In the genomic region with DNA sequence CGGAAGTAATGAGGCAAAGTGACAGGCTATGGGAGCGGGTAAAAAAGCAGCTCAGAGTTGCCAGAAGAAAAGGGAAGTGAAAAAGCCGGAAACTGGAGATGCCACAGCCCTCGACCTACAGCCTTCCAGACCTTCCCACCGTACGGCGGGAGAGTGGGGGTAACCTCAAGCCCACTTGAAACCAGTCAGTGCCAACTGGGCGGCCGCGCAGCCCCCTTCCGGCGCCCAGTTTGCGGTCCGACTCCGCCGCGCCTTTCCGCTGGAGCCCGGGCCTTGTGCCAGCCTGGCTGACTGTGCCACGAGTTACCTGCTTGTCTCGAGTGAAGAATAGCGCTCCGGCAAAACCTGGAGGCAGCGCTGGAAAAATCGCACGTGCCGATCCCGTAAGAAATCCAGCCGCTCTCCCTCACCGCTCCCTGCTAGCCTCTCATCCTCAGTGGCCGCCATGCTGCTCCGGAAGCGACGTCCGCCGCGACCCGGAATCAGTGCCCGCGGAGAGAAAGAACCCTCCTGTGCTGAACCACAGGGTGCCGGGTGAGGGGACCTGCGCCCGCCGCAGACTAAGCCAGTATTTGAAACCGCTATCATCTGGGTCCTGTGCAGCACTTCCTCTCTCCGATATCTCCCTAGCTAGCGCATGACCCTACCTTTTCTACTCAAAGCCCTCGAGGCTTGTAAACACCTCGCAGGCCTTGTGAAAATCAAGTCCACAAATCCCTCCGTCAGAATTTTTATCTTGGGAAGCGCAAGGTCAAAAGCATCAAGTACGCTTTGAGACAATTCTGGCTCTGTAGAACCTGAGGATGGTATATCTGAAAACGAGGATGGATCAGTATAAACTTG, we compare ENCODE assay signal across 1 cellular context.
TF ChIP-seq lines count a peak whose summit lies in the region.

A gene (minus strand): TSS at position 473 of the 843 bp plus-strand sequence. CDS start 26 bp downstream, at position 447.

TF ChIP-seq in HepG2, 621 proteins besides CTCF, POLR2A, EP300 and RAD21 (continued from another document and continues in another):
- TF ChIP-seq SPEN (CRISPR knock-in tag; IDR thresholded peaks at IDR 0.05; ENCODE audit: low read depth) (peak; percentile 88), ZFP1 (CRISPR knock-in tag; IDR thresholded peaks at IDR 0.05) (no peak), FOXA3 (CRISPR knock-in tag; IDR thresholded peaks at IDR 0.05) (no peak; the same call in 1 of the 2 replicates), ZNF615 (CRISPR knock-in tag; IDR thresholded peaks at IDR 0.05; ENCODE audit: borderline replicate concordance) (peak; percentile 40; the same call in 1 of the 2 replicates), JUN (CRISPR knock-in tag; IDR thresholded peaks at IDR 0.05) (no peak), CENPT (CRISPR knock-in tag; IDR thresholded peaks at IDR 0.05; ENCODE audit: low read depth) (no peak), ZNF83 (CRISPR knock-in tag; IDR thresholded peaks at IDR 0.05; ENCODE audit: borderline replicate concordance) (no peak), ZC3H13 (CRISPR knock-in tag; IDR thresholded peaks at IDR 0.05) (no peak), ZNF432 (CRISPR knock-in tag; IDR thresholded peaks at IDR 0.05; ENCODE audit: borderline replicate concordance) (no peak; the same call in 1 of the 2 replicates), MTF2 (CRISPR knock-in tag; IDR thresholded peaks at IDR 0.05; ENCODE audit: borderline replicate concordance) (peak; percentile 87), ZNF781 (CRISPR knock-in tag; IDR thresholded peaks at IDR 0.05; ENCODE audit: borderline replicate concordance, not compliant biosample characterization) (peak; percentile 65), ZMYM4 (CRISPR knock-in tag; IDR thresholded peaks at IDR 0.05) (peak; percentile 83), ETV5 (CRISPR knock-in tag; IDR thresholded peaks at IDR 0.05; ENCODE audit: borderline replicate concordance) (peak; percentile 80), ZFP62 (CRISPR knock-in tag; IDR thresholded peaks at IDR 0.05) (no peak), KLF6 (CRISPR knock-in tag; IDR thresholded peaks at IDR 0.05) (0 out of 2 replicates have a peak, but pooled peaks have one; percentile 39), PCBP1 (IDR thresholded peaks at IDR 0.05; ENCODE audit: borderline replicate concordance, low read depth, low read length) (no peak), TAF1 (CRISPR knock-in tag; IDR thresholded peaks at IDR 0.05) (peak; percentile 97), SP5 (CRISPR knock-in tag; IDR thresholded peaks at IDR 0.05; ENCODE audit: borderline replicate concordance, low read depth) (no peak), ZNF766 (CRISPR knock-in tag; IDR thresholded peaks at IDR 0.05; ENCODE audit: borderline replicate concordance) (peak; percentile 34; the same call in 1 of the 2 replicates), ZNF235 (CRISPR knock-in tag; IDR thresholded peaks at IDR 0.05; ENCODE audit: borderline replicate concordance) (no peak), SRSF9 (IDR thresholded peaks at IDR 0.05; ENCODE audit: borderline replicate concordance, insufficient read depth, low read depth, low read length, poor library complexity, severe bottlenecking) (no peak), ZNF550 (CRISPR knock-in tag; IDR thresholded peaks at IDR 0.05; ENCODE audit: borderline replicate concordance) (no peak), ATF1 (CRISPR knock-in tag; IDR thresholded peaks at IDR 0.05) (peak; percentile 86), TP53 (CRISPR knock-in tag; conservative IDR thresholded peaks at IDR 0.05) (0 out of 2 replicates have a peak, but pooled peaks have one; percentile 30), ZBTB20 (CRISPR knock-in tag; IDR thresholded peaks at IDR 0.05; ENCODE audit: borderline replicate concordance, low read depth) (no peak; the same call in 1 of the 2 replicates), RXRB (CRISPR knock-in tag; IDR thresholded peaks at IDR 0.05; ENCODE audit: borderline replicate concordance) (no peak), SNRNP70 (IDR thresholded peaks at IDR 0.05; ENCODE audit: low read depth, low read length) (no peak), ZNF562 (CRISPR knock-in tag; IDR thresholded peaks at IDR 0.05; ENCODE audit: borderline replicate concordance) (no peak), ZNF34 (CRISPR knock-in tag; IDR thresholded peaks at IDR 0.05; ENCODE audit: borderline replicate concordance) (no peak), SAP130 (CRISPR knock-in tag; IDR thresholded peaks at IDR 0.05; ENCODE audit: low read depth) (peak; percentile 87), ZNF891 (CRISPR knock-in tag; IDR thresholded peaks at IDR 0.05) (peak; percentile 82; the same call in 1 of the 2 replicates), POLR2G (IDR thresholded peaks at IDR 0.05; ENCODE audit: low read depth, low read length) (peak; percentile 97), MAFG (CRISPR knock-in tag; IDR thresholded peaks at IDR 0.05) (no peak), PHB2 (IDR thresholded peaks at IDR 0.05; ENCODE audit: partially characterized antibody) (no peak), TBL1XR1 (IDR thresholded peaks at IDR 0.05; ENCODE audit: borderline replicate concordance, low read length, partially characterized antibody) (peak; percentile 39), ZIK1 (CRISPR knock-in tag; IDR thresholded peaks at IDR 0.05; ENCODE audit: borderline replicate concordance, low read depth) (peak; percentile 75; the same call in 1 of the 2 replicates), ZFP37 (CRISPR knock-in tag; IDR thresholded peaks at IDR 0.05; ENCODE audit: borderline replicate concordance) (peak; percentile 30; the same call in 1 of the 2 replicates)
- TF ChIP-seq, protein P1, sequence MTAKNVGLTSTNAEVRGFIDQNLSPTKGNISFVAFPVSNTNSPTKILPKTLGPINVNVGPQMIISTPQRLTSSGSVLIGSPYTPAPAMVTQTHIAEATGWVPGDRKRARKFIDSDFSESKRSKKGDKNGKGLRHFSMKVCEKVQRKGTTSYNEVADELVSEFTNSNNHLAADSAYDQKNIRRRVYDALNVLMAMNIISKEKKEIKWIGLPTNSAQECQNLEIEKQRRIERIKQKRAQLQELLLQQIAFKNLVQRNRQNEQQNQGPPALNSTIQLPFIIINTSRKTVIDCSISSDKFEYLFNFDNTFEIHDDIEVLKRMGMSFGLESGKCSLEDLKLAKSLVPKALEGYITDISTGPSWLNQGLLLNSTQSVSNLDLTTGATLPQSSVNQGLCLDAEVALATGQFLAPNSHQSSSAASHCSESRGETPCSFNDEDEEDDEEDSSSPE (CRISPR knock-in tag; IDR thresholded peaks at IDR 0.05) = peak; percentile 40; the same call in 1 of the 2 replicates
- TF ChIP-seq, protein P2, sequence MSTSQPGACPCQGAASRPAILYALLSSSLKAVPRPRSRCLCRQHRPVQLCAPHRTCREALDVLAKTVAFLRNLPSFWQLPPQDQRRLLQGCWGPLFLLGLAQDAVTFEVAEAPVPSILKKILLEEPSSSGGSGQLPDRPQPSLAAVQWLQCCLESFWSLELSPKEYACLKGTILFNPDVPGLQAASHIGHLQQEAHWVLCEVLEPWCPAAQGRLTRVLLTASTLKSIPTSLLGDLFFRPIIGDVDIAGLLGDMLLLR (CRISPR knock-in tag; IDR thresholded peaks at IDR 0.05) = peak; percentile 64; the same call in 1 of the 2 replicates
- TF ChIP-seq, protein P3, sequence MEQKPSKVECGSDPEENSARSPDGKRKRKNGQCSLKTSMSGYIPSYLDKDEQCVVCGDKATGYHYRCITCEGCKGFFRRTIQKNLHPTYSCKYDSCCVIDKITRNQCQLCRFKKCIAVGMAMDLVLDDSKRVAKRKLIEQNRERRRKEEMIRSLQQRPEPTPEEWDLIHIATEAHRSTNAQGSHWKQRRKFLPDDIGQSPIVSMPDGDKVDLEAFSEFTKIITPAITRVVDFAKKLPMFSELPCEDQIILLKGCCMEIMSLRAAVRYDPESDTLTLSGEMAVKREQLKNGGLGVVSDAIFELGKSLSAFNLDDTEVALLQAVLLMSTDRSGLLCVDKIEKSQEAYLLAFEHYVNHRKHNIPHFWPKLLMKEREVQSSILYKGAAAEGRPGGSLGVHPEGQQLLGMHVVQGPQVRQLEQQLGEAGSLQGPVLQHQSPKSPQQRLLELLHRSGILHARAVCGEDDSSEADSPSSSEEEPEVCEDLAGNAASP (CRISPR knock-in tag; IDR thresholded peaks at IDR 0.05; ENCODE audit: borderline replicate concordance) = peak; percentile 35; the same call in 1 of the 2 replicates
- TF ChIP-seq, protein P4, sequence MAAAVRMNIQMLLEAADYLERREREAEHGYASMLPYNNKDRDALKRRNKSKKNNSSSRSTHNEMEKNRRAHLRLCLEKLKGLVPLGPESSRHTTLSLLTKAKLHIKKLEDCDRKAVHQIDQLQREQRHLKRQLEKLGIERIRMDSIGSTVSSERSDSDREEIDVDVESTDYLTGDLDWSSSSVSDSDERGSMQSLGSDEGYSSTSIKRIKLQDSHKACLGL (CRISPR knock-in tag; IDR thresholded peaks at IDR 0.05) = peak; percentile 80
- TF ChIP-seq, protein P5, sequence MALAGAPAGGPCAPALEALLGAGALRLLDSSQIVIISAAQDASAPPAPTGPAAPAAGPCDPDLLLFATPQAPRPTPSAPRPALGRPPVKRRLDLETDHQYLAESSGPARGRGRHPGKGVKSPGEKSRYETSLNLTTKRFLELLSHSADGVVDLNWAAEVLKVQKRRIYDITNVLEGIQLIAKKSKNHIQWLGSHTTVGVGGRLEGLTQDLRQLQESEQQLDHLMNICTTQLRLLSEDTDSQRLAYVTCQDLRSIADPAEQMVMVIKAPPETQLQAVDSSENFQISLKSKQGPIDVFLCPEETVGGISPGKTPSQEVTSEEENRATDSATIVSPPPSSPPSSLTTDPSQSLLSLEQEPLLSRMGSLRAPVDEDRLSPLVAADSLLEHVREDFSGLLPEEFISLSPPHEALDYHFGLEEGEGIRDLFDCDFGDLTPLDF (CRISPR knock-in tag; IDR thresholded peaks at IDR 0.05) = peak; percentile 69
- TF ChIP-seq, protein P6, sequence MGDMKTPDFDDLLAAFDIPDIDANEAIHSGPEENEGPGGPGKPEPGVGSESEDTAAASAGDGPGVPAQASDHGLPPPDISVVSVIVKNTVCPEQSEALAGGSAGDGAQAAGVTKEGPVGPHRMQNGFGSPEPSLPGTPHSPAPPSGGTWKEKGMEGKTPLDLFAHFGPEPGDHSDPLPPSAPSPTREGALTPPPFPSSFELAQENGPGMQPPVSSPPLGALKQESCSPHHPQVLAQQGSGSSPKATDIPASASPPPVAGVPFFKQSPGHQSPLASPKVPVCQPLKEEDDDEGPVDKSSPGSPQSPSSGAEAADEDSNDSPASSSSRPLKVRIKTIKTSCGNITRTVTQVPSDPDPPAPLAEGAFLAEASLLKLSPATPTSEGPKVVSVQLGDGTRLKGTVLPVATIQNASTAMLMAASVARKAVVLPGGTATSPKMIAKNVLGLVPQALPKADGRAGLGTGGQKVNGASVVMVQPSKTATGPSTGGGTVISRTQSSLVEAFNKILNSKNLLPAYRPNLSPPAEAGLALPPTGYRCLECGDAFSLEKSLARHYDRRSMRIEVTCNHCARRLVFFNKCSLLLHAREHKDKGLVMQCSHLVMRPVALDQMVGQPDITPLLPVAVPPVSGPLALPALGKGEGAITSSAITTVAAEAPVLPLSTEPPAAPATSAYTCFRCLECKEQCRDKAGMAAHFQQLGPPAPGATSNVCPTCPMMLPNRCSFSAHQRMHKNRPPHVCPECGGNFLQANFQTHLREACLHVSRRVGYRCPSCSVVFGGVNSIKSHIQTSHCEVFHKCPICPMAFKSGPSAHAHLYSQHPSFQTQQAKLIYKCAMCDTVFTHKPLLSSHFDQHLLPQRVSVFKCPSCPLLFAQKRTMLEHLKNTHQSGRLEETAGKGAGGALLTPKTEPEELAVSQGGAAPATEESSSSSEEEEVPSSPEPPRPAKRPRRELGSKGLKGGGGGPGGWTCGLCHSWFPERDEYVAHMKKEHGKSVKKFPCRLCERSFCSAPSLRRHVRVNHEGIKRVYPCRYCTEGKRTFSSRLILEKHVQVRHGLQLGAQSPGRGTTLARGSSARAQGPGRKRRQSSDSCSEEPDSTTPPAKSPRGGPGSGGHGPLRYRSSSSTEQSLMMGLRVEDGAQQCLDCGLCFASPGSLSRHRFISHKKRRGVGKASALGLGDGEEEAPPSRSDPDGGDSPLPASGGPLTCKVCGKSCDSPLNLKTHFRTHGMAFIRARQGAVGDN (CRISPR knock-in tag; IDR thresholded peaks at IDR 0.05) = peak; percentile 97
- TF ChIP-seq, protein P7, sequence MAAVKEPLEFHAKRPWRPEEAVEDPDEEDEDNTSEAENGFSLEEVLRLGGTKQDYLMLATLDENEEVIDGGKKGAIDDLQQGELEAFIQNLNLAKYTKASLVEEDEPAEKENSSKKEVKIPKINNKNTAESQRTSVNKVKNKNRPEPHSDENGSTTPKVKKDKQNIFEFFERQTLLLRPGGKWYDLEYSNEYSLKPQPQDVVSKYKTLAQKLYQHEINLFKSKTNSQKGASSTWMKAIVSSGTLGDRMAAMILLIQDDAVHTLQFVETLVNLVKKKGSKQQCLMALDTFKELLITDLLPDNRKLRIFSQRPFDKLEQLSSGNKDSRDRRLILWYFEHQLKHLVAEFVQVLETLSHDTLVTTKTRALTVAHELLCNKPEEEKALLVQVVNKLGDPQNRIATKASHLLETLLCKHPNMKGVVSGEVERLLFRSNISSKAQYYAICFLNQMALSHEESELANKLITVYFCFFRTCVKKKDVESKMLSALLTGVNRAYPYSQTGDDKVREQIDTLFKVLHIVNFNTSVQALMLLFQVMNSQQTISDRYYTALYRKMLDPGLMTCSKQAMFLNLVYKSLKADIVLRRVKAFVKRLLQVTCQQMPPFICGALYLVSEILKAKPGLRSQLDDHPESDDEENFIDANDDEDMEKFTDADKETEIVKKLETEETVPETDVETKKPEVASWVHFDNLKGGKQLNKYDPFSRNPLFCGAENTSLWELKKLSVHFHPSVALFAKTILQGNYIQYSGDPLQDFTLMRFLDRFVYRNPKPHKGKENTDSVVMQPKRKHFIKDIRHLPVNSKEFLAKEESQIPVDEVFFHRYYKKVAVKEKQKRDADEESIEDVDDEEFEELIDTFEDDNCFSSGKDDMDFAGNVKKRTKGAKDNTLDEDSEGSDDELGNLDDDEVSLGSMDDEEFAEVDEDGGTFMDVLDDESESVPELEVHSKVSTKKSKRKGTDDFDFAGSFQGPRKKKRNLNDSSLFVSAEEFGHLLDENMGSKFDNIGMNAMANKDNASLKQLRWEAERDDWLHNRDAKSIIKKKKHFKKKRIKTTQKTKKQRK (IDR thresholded peaks at IDR 0.05; ENCODE audit: low read length) = no peak
- TF ChIP-seq, protein P8, sequence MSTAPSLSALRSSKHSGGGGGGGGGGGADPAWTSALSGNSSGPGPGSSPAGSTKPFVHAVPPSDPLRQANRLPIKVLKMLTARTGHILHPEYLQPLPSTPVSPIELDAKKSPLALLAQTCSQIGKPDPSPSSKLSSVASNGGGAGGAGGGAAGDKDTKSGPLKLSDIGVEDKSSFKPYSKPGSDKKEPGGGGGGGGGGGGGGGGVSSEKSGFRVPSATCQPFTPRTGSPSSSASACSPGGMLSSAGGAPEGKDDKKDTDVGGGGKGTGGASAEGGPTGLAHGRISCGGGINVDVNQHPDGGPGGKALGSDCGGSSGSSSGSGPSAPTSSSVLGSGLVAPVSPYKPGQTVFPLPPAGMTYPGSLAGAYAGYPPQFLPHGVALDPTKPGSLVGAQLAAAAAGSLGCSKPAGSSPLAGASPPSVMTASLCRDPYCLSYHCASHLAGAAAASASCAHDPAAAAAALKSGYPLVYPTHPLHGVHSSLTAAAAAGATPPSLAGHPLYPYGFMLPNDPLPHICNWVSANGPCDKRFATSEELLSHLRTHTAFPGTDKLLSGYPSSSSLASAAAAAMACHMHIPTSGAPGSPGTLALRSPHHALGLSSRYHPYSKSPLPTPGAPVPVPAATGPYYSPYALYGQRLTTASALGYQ (CRISPR knock-in tag; IDR thresholded peaks at IDR 0.05) = peak; percentile 54
- TF ChIP-seq, protein P9, sequence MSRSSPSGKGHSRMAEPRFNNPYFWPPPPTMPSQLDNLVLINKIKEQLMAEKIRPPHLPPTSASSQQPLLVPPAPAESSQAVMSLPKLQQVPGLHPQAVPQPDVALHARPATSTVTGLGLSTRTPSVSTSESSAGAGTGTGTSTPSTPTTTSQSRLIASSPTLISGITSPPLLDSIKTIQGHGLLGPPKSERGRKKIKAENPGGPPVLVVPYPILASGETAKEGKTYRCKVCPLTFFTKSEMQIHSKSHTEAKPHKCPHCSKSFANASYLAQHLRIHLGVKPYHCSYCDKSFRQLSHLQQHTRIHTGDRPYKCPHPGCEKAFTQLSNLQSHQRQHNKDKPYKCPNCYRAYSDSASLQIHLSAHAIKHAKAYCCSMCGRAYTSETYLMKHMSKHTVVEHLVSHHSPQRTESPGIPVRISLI (CRISPR knock-in tag; IDR thresholded peaks at IDR 0.05; ENCODE audit: borderline replicate concordance) = no peak
